Comparison of ENCODE assay signal across 34 cellular contexts in genomic region chr18:57595347-57595746, GRCh38.
"Had no signal": no experiment of that assay in that cellular context is flagged by ENCODE, and none has a peak within 500 bp of the region (broad histone marks: within the 10 kb centered on the region; RNA-seq: fewer than 3 reads in every experiment).

No MANE protein-coding gene starts in this region.

- H3K9me3 ChIP-seq: ascending aorta, gastroesophageal sphincter, psoas muscle, sigmoid colon, thoracic aorta, uterus had no signal

- H3K4me1 Mint-ChIP-seq: brain; nephron progenitor cell; stimulated activated effector memory CD8-positive, alpha-beta T cell treated with anti-CD3 and anti-CD28 coated beads, Interleukin-12 subunit alpha, Interleukin-12 subunit beta, amount 100 ng/mL, for 72 hours had no signal

- H3K27ac Mint-ChIP-seq: activated CD4-positive, alpha-beta memory T cell treated with anti-CD3 and anti-CD28 coated beads, Interleukin-2, amount 10 ng/mL, durations not matched to agents 7 days and 5 days; activated CD4-positive, alpha-beta T cell treated with anti-CD3 and anti-CD28 coated beads, Interleukin-2, amount 10 ng/mL, durations not matched to agents 7 days and 5 days; activated naive CD4-positive, alpha-beta T cell treated with anti-CD3 and anti-CD28 coated beads, Interleukin-2, amount 50 U/mL, for 72 hours; brain; nephron progenitor cell; stimulated activated effector memory CD8-positive, alpha-beta T cell treated with anti-CD3 and anti-CD28 coated beads, Interleukin-12 subunit alpha, Interleukin-12 subunit beta, amount 100 ng/mL, for 72 hours; stimulated activated naive CD8-positive, alpha-beta T cell treated with anti-CD3 and anti-CD28 coated beads, Interleukin-15, Interleukin-2, amounts not matched to agents 100 ng/mL and 50 ng/mL, for 24 hours; T-helper 17 cell had no signal

- H3K9ac ChIP-seq: parathyroid adenoma had no signal

- H3K4me3 ChIP-seq: ascending aorta, cardiac muscle cell, coronary artery, dorsolateral prefrontal cortex, gastroesophageal sphincter, hepatocyte, psoas muscle, sigmoid colon, thoracic aorta, uterus had no signal

- H3K9me3 Mint-ChIP-seq: activated CD4-positive, alpha-beta memory T cell treated with anti-CD3 and anti-CD28 coated beads, Interleukin-2, amount 10 ng/mL, durations not matched to agents 7 days and 5 days; activated naive CD4-positive, alpha-beta T cell treated with anti-CD3 and anti-CD28 coated beads, Interleukin-2, amount 50 U/mL, for 72 hours; brain; nephron progenitor cell; stimulated activated effector memory CD8-positive, alpha-beta T cell treated with anti-CD3 and anti-CD28 coated beads, Interleukin-12 subunit alpha, Interleukin-12 subunit beta, amount 100 ng/mL, for 72 hours; stimulated activated naive CD8-positive, alpha-beta T cell treated with anti-CD3 and anti-CD28 coated beads, Interleukin-15, Interleukin-2, amounts not matched to agents 100 ng/mL and 50 ng/mL, for 24 hours had no signal

- DNase-seq: activated CD4-positive, alpha-beta memory T cell treated with anti-CD3 and anti-CD28 coated beads, Interleukin-2, amount 10 ng/mL, durations not matched to agents 7 days and 5 days; activated CD4-positive, alpha-beta T cell treated with anti-CD3 and anti-CD28 coated beads, Interleukin-2, amount 10 ng/mL, durations not matched to agents 7 days and 5 days; activated CD4-positive, CD25-positive, alpha-beta regulatory T cell treated with anti-CD3 and anti-CD28 coated beads, Interleukin-2, amount 50 U/mL, for 72 hours; activated CD8-positive, alpha-beta memory T cell treated with anti-CD3 and anti-CD28 coated beads, Interleukin-2, amount 50 U/mL, for 48 hours; activated naive CD4-positive, alpha-beta T cell; activated T-cell treated with anti-CD3 and anti-CD28 coated beads, Interleukin-2, amount 50 U/mL, for 48 hours; dorsolateral prefrontal cortex; effector memory CD4-positive, alpha-beta T cell; left cardiac atrium; left ventricle myocardium superior; nephron progenitor cell; nucleus accumbens; psoas muscle; sigmoid colon; small intestine; stimulated activated CD4-positive, alpha-beta T cell treated with anti-CD3 and anti-CD28 coated beads, Interleukin-4, amount 100 ng/mL, for 24 hours; T-helper 17 cell; T1000; trophoblast cell; uterus; WERI-Rb-1 had no signal

- H3K4me3 Mint-ChIP-seq: activated CD4-positive, alpha-beta memory T cell treated with anti-CD3 and anti-CD28 coated beads, Interleukin-2, amount 10 ng/mL, durations not matched to agents 7 days and 5 days; activated CD4-positive, alpha-beta T cell treated with anti-CD3 and anti-CD28 coated beads, Interleukin-2, amount 10 ng/mL, durations not matched to agents 7 days and 5 days; brain; nephron progenitor cell; stimulated activated effector memory CD8-positive, alpha-beta T cell treated with anti-CD3 and anti-CD28 coated beads, Interleukin-12 subunit alpha, Interleukin-12 subunit beta, amount 100 ng/mL, for 72 hours; stimulated activated naive CD8-positive, alpha-beta T cell treated with anti-CD3 and anti-CD28 coated beads, Interleukin-15, Interleukin-2, amounts not matched to agents 100 ng/mL and 50 ng/mL, for 24 hours; T-helper 17 cell had no signal

- H3K27me3 ChIP-seq: ascending aorta, cardiac muscle cell, dorsolateral prefrontal cortex, gastroesophageal sphincter, hepatocyte, sigmoid colon, uterus had no signal

- H3K4me2 ChIP-seq: hepatocyte had no signal

- H3K36me3 ChIP-seq: uterus had no signal

- H3K4me1 ChIP-seq: ascending aorta, gastroesophageal sphincter, parathyroid adenoma, psoas muscle, sigmoid colon, uterus had no signal

- H2AFZ ChIP-seq: hepatocyte, parathyroid adenoma had no signal

- H3K27ac ChIP-seq: ascending aorta, cardiac muscle cell, coronary artery, gastroesophageal sphincter, hepatocyte, parathyroid adenoma, psoas muscle, sigmoid colon, thoracic aorta, uterus, WERI-Rb-1 had no signal

- ATAC-seq: activated naive CD4-positive, alpha-beta T cell treated with anti-CD3 and anti-CD28 coated beads, Interleukin-2, amount 50 U/mL, for 72 hours; gastroesophageal sphincter; left cardiac atrium; left ventricle myocardium superior; psoas muscle; stimulated activated effector memory CD8-positive, alpha-beta T cell treated with anti-CD3 and anti-CD28 coated beads, Interleukin-12 subunit alpha, Interleukin-12 subunit beta, amount 100 ng/mL, for 72 hours; T-helper 17 cell had no signal

- FAIRE-seq: endothelial cell of umbilical vein, keratinocyte, small intestine had no signal

- H3K27me3 Mint-ChIP-seq: activated CD4-positive, alpha-beta memory T cell treated with anti-CD3 and anti-CD28 coated beads, Interleukin-2, amount 10 ng/mL, durations not matched to agents 7 days and 5 days; activated CD4-positive, alpha-beta T cell treated with anti-CD3 and anti-CD28 coated beads, Interleukin-2, amount 10 ng/mL, durations not matched to agents 7 days and 5 days; brain; stimulated activated naive CD8-positive, alpha-beta T cell treated with anti-CD3 and anti-CD28 coated beads, Interleukin-15, Interleukin-2, amounts not matched to agents 100 ng/mL and 50 ng/mL, for 24 hours; T-helper 17 cell had no signal

- H3K79me2 ChIP-seq: hepatocyte, parathyroid adenoma had no signal
